In genomic region chr14:63308723-63309317, GRCh38 we compare ENCODE assay signal across 8 cellular contexts. TPM values are rescaled to one million over a fixed set of nuclear protein-coding genes. Genes with fewer than 3 reads are reported as not detected.
A peak's percentile ranks its signal among the peaks of the same experiment; 100 is the strongest.
DNase-seq lines count a peak whose midpoint lies in the region; ATAC-seq and TF ChIP-seq lines count a peak whose summit lies in the region.

No MANE protein-coding gene starts in this region.

- TF ChIP-seq CTCF in IMR-90 (conservative IDR thresholded peaks at IDR 0.05; ENCODE audit: low read depth, low read length): peak; percentile 51
- peak in 2 of 3 experiments; percentile 11 to 15 for TF ChIP-seq CTCF in ascending aorta (IDR thresholded peaks at IDR 0.05)
- TF ChIP-seq CTCF in osteoblast (IDR thresholded peaks at IDR 0.05; ENCODE audit: extremely low read depth, low read depth, low read length): peak; percentile 53

- no peak overlapping the region for H2AK9ac ChIP-seq in IMR-90 (replicated peaks; ENCODE audit: low read depth, low read length, poor library complexity)

- no peak overlapping the region for H3K14ac ChIP-seq in IMR-90 (replicated peaks; ENCODE audit: low read depth, low read length)

- dilution Hi-C loops in IMR-90 (cut with HindIII; ENCODE audit: low sequenced_read_pairs, unreplicated experiment): no loop called here

- H3K79me1 ChIP-seq in IMR-90 (ENCODE audit: low read depth in 1 of 2, low read length in 2 of 2): no peaks in the 10 kb centered on the region

- no peak overlapping the region for H3K4ac ChIP-seq in IMR-90 (ENCODE audit: low read depth, low read length)

- intact Hi-C loops in IMR-90 (cut with micrococcal nuclease): loop anchor here (1.0 kb wide), 1 partner anchor 1146 kb away; no protein-coding TSS in a partner anchor
- intact Hi-C loops in ascending aorta (cut with DNase I): no loop called here

- no peak overlapping the region for H4K5ac ChIP-seq in IMR-90 (ENCODE audit: low read depth, low read length)

- H2BK120ac ChIP-seq in IMR-90 (ENCODE audit: low read depth, low read length): no peak overlapping the region

- CTCF ChIA-PET in IMR-90 (lab: Yijun Ruan, JAX): no interaction called here
- CTCF ChIA-PET in CD8-positive, alpha-beta memory T cell (lab: Charles Lee): no interaction called here

- H3K79me2 ChIP-seq in osteoblast (ENCODE audit: insufficient read depth, low read length): no peaks in the 10 kb centered on the region

- H3K27ac Mint-ChIP-seq in CD8-positive, alpha-beta memory T cell: no peak overlapping the region

- peaks cover 7% of the 10 kb centered on the region for H3K27me3 ChIP-seq in IMR-90 (ENCODE audit: control insufficient read depth, insufficient read depth, low read length)
- no peaks in the 10 kb centered on the region for H3K27me3 ChIP-seq in ascending aorta
- H3K27me3 ChIP-seq in osteoblast (ENCODE audit: insufficient read depth, low read length): no peaks in the 10 kb centered on the region
- H3K27me3 ChIP-seq in CD8-positive, alpha-beta memory T cell (ENCODE audit: insufficient read depth, low read length, poor library complexity, severe bottlenecking): no peaks in the 10 kb centered on the region

- ATAC-seq in IMR-90 (ENCODE audit: low read depth) (no peak), HG02973 (IDR thresholded peaks at IDR 0.05; ENCODE audit: unreplicated experiment) (no peak)

- H3K27ac ChIP-seq in IMR-90 (ENCODE audit: insufficient read depth, low read length): no peak overlapping the region
- H3K27ac ChIP-seq in ascending aorta: no peak overlapping the region
- H3K27ac ChIP-seq in osteoblast (ENCODE audit: low read depth, low read length): no peak overlapping the region
- H3K27ac ChIP-seq in CD8-positive, alpha-beta memory T cell (ENCODE audit: low read depth, low read length): no peak overlapping the region

- H3K9ac ChIP-seq in IMR-90 (ENCODE audit: low read depth, low read length): no peak overlapping the region

- DNase-seq in NCI-H524 (lab: John Stamatoyannopoulos, UW) (peak; percentile 42 to 66), NCI-H524 treated with DMSO at 0.1 percent for 48 hours (lab: John Stamatoyannopoulos, UW) (no peak), IMR-90 (peak; percentile 29), ascending aorta (ENCODE audit: low spot score in 2 of 2) (no peak), osteoblast (ENCODE audit: insufficient read length, low spot score, missing footprints) (no peak), activated gamma-delta T cell treated with Interleukin-2 at 50 U/mL for 16 hours (no peak)
- no peak for DNase-seq in CD8-positive, alpha-beta memory T cell

- H3K18ac ChIP-seq in IMR-90 (ENCODE audit: low read depth, low read length): no peak overlapping the region

- no peak overlapping the region for H4K91ac ChIP-seq in IMR-90 (ENCODE audit: insufficient read depth, low read depth, low read length)

- H3K36me3 ChIP-seq in IMR-90 (ENCODE audit: control insufficient read depth, insufficient read depth, low read length) (no peaks in the 10 kb centered on the region), ascending aorta (no peaks in the 10 kb centered on the region), osteoblast (ENCODE audit: insufficient read depth, low read length) (no peaks in the 10 kb centered on the region)
- H3K36me3 ChIP-seq in CD8-positive, alpha-beta memory T cell (ENCODE audit: insufficient read depth, low read length): no peaks in the 10 kb centered on the region

- in situ Hi-C loops in IMR-90 (cut with MboI; ENCODE audit: low sequenced_read_pairs): no loop called here

- H3K4me2 ChIP-seq in IMR-90 (ENCODE audit: low read depth, low read length): no peak overlapping the region
- no peak overlapping the region for H3K4me2 ChIP-seq in osteoblast (ENCODE audit: insufficient read depth, low read length)

- H2AFZ ChIP-seq in IMR-90 (replicated peaks; ENCODE audit: low read length, poor library complexity) (no peak overlapping the region), osteoblast (ENCODE audit: low read length) (no peak overlapping the region)

- no peak overlapping the region for H2BK20ac ChIP-seq in IMR-90 (ENCODE audit: low read depth, low read length)

- H3K4me3 ChIP-seq in IMR-90 (ENCODE audit: insufficient read depth, low read depth, low read length) (no peak overlapping the region), ascending aorta (no peak overlapping the region), osteoblast (ENCODE audit: insufficient read depth, low read length) (no peak overlapping the region)
- H3K4me3 ChIP-seq in CD8-positive, alpha-beta memory T cell (ENCODE audit: low read length): no peak overlapping the region

- no peak overlapping the region for H2BK15ac ChIP-seq in IMR-90 (ENCODE audit: low read depth, low read length)

- no peak overlapping the region for H4K8ac ChIP-seq in IMR-90 (ENCODE audit: low read depth in 2 of 2, low read length in 2 of 2)

- H4K20me1 ChIP-seq in IMR-90 (ENCODE audit: insufficient read depth, low read length) (no peaks in the 10 kb centered on the region), osteoblast (ENCODE audit: insufficient read depth, low read length) (no peaks in the 10 kb centered on the region)

- H3K4me1 ChIP-seq in IMR-90 (ENCODE audit: control insufficient read depth, insufficient read depth, low read length) (no peaks in the 10 kb centered on the region), ascending aorta (no peaks in the 10 kb centered on the region), osteoblast (ENCODE audit: insufficient read depth, low read length) (no peaks in the 10 kb centered on the region)
- no peaks in the 10 kb centered on the region for H3K4me1 ChIP-seq in CD8-positive, alpha-beta memory T cell (ENCODE audit: insufficient read depth, low read length)

- no peak overlapping the region for H2AK5ac ChIP-seq in IMR-90 (ENCODE audit: low read depth, low read length)

- no peak overlapping the region for H3K56ac ChIP-seq in IMR-90 (ENCODE audit: extremely low read depth, insufficient read depth, low read length)

- BruUV-seq in IMR-90 (replicated peaks; lab: Mats Ljungman, UMichigan): no TSS peak

- TF ChIP-seq POLR2A in IMR-90 (IDR thresholded peaks at IDR 0.05; ENCODE audit: low read depth, low read length): no peak

- no peaks in the 10 kb centered on the region for H3K9me1 ChIP-seq in IMR-90 (ENCODE audit: insufficient read depth, low read length)

- POLR2A ChIA-PET in IMR-90 (lab: Charles Lee; ENCODE audit: unreplicated experiment): no interaction called here
- POLR2A ChIA-PET in CD8-positive, alpha-beta memory T cell (lab: Charles Lee): no interaction called here

- no peaks in the 10 kb centered on the region for H3K36me3 Mint-ChIP-seq in CD8-positive, alpha-beta memory T cell

- H3K9me3 ChIP-seq in IMR-90 (ENCODE audit: control insufficient read depth, insufficient read depth, low read length) (no peaks in the 10 kb centered on the region), ascending aorta (no peaks in the 10 kb centered on the region), osteoblast (ENCODE audit: low read depth, low read length) (no peaks in the 10 kb centered on the region)
- no peaks in the 10 kb centered on the region for H3K9me3 ChIP-seq in CD8-positive, alpha-beta memory T cell (ENCODE audit: low read length)

- no peaks in the 10 kb centered on the region for H3K9me3 Mint-ChIP-seq in CD8-positive, alpha-beta memory T cell

- H3K4me1 Mint-ChIP-seq in CD8-positive, alpha-beta memory T cell: no peaks in the 10 kb centered on the region

- H2BK5ac ChIP-seq in IMR-90 (ENCODE audit: low read depth, low read length, poor library complexity, severe bottlenecking): no peak overlapping the region

- WGBS in IMR-90 (ENCODE audit: extremely low coverage in 2 of 2, insufficient read length in 1 of 2), 2 experiments: 58% methylated on average over 2 of the region's 7 CpGs; no CpG with 5 or more reads in 1 of the 2 experiments

- H3K27me3 Mint-ChIP-seq in CD8-positive, alpha-beta memory T cell: peaks cover 7 to 22% of the 10 kb centered on the region in 2 donors

- peak; percentile 45 for TF ChIP-seq RAD21 in IMR-90 (IDR thresholded peaks at IDR 0.05; ENCODE audit: low read length)

- peak overlapping the region in 1 of 7 donors; percentile 46 for H3K4me3 Mint-ChIP-seq in CD8-positive, alpha-beta memory T cell

- no peak overlapping the region for H3K23ac ChIP-seq in IMR-90 (ENCODE audit: low read depth, low read length)

TF ChIP-seq in IMR-90, 13 proteins besides CTCF, POLR2A, EP300 and RAD21:
- TF ChIP-seq SMC3 (IDR thresholded peaks at IDR 0.05; ENCODE audit: low read depth, low read length) (peak; percentile 45; the same call in 1 of the 2 replicates), ELK1 (IDR thresholded peaks at IDR 0.05; ENCODE audit: borderline replicate concordance, low read depth, low read length) (no peak)

RNA-seq across cellular contexts. Expression of gene GPHB5, which starts 9.9 kb away (rescaled TPM):
- not detected in 2 replicates for total RNA-seq in IMR-90 (2012; rRNA removed)
- polyA plus RNA-seq in IMR-90 (2012; rRNA removed): not detected in 2 replicates
- polyA plus RNA-seq in IMR-90 (2012; cell fraction: cytosol; rRNA removed): not detected in 2 replicates
- not detected in 2 replicates for polyA plus RNA-seq in IMR-90 (2012; cell fraction: nucleus; rRNA removed; ENCODE audit: low replicate concordance)
- not detected for total RNA-seq in ascending aorta
- total RNA-seq in osteoblast: not detected in 2 replicates
- total RNA-seq in CD8-positive, alpha-beta memory T cell: not detected
- polyA plus RNA-seq in CD8-positive, alpha-beta memory T cell: not detected

Comparison
In these comparisons a context has a peak if more than half of its experiments do, and no peak if none do; other contexts are left out.
1. DNase-seq: peak in NCI-H524 (2 of 2) and IMR-90 (single experiment); none in NCI-H524 treated with DMSO at 0.1 percent for 48 hours (single experiment), ascending aorta (0 of 2), osteoblast (single experiment), CD8-positive, alpha-beta memory T cell (0 of 5) and activated gamma-delta T cell treated with Interleukin-2 at 50 U/mL for 16 hours (single experiment).
2. Peak in every context shown above with its lines, with median percentiles within 50 percentile points of each other: CTCF ChIP-seq.